Comparison of ENCODE assay signal across 2 cellular contexts in the genomic region with DNA sequence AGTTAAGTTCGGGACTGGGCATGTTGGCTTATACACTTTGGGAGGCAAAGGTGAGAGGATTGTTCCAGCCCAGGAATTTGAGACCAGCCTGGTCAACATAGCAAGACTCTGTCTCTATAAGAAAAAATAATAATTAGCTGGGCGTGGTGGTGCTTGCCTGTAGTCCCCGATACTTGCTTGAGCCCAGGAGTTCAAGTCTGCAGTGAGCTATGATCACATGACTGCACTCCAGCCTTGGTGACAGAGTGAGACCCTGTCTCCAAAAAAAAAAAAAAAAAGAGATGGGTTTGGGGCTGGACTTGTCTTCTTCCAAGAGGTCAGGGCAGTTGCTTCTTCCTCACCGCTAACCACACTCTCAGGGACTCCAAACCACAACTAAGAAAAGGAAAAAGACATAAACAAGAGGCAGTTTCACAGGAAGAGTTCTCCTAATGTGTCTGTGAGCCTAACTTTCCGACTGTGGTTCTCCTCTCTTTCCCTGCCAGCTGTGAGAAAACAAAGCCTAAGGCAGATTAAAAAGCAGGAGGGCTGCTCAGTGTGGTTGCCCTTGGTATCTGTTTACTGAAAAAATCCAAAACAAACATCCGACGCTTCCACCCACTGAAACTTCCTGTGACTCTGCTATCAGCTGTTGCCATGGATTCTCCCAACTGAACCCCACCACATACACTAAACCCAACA.
TF ChIP-seq lines count a peak whose summit lies in the region.

No MANE protein-coding gene starts in this region.

TF ChIP-seq in SK-N-SH, 30 proteins besides CTCF, POLR2A, EP300 and RAD21:
- TF ChIP-seq, protein P1, sequence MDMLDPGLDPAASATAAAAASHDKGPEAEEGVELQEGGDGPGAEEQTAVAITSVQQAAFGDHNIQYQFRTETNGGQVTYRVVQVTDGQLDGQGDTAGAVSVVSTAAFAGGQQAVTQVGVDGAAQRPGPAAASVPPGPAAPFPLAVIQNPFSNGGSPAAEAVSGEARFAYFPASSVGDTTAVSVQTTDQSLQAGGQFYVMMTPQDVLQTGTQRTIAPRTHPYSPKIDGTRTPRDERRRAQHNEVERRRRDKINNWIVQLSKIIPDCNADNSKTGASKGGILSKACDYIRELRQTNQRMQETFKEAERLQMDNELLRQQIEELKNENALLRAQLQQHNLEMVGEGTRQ (IDR thresholded peaks at IDR 0.05; ENCODE audit: borderline replicate concordance, low read depth, low read length): no peak
- TF ChIP-seq, protein P2, sequence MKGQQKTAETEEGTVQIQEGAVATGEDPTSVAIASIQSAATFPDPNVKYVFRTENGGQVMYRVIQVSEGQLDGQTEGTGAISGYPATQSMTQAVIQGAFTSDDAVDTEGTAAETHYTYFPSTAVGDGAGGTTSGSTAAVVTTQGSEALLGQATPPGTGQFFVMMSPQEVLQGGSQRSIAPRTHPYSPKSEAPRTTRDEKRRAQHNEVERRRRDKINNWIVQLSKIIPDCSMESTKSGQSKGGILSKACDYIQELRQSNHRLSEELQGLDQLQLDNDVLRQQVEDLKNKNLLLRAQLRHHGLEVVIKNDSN (IDR thresholded peaks at IDR 0.05; ENCODE audit: borderline replicate concordance, low read depth): peak; percentile 37; the same call in 1 of the 2 replicates
- TF ChIP-seq NFIC (IDR thresholded peaks at IDR 0.05; ENCODE audit: borderline replicate concordance): no peak
- no peak for TF ChIP-seq YY1 (IDR thresholded peaks at IDR 0.05; ENCODE audit: low read depth)
TF ChIP-seq in SK-N-SH: peak in this region for 1.

TF ChIP-seq in SK-N-SH treated with all-trans-retinoic acid at 6 μM for 48 hours, 23 proteins besides CTCF, POLR2A, EP300 and RAD21:
- TF ChIP-seq, protein P3, sequence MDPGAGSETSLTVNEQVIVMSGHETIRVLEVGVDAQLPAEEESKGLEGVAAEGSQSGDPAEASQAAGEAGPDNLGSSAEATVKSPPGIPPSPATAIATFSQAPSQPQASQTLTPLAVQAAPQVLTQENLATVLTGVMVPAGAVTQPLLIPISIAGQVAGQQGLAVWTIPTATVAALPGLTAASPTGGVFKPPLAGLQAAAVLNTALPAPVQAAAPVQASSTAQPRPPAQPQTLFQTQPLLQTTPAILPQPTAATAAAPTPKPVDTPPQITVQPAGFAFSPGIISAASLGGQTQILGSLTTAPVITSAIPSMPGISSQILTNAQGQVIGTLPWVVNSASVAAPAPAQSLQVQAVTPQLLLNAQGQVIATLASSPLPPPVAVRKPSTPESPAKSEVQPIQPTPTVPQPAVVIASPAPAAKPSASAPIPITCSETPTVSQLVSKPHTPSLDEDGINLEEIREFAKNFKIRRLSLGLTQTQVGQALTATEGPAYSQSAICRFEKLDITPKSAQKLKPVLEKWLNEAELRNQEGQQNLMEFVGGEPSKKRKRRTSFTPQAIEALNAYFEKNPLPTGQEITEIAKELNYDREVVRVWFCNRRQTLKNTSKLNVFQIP (CRISPR knock-in tag; IDR thresholded peaks at IDR 0.05; ENCODE audit: borderline replicate concordance, low read depth): no peak
- no peak for TF ChIP-seq TOX (CRISPR knock-in tag; IDR thresholded peaks at IDR 0.05; ENCODE audit: borderline replicate concordance)
TF ChIP-seq in SK-N-SH treated with all-trans-retinoic acid at 6 μM for 48 hours: peak in this region for 0.
